In the genomic region with DNA sequence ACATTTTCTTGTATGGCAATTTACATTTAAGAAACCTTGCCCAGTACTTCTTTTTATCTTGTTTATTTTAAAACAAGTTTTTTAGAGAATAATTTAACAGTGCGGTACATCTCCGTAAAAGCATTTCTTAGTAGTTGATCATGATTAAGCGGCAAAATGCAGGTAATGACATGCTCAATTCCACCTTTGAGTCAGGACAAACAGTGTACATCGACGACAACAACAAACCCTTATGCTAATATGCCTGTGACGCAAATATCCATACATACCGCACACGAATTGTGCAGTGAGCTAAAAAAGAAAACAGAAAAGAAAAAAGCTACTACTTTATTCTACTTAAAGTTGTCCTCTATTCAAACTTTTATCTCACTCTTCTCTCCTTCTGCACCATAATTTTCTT, we compare ENCODE assay signal across 9 cellular contexts. TPM values are rescaled to one million over a fixed set of nuclear protein-coding genes. Genes with fewer than 3 reads are reported as not detected.
DNase-seq lines count a peak whose midpoint lies in the region; ATAC-seq, FAIRE-seq and TF ChIP-seq lines count a peak whose summit lies in the region.
"Had no signal": no experiment of that assay in that cellular context is flagged by ENCODE, and none has a peak within 500 bp of the region (broad histone marks: within the 10 kb centered on the region; RNA-seq: fewer than 3 reads in every experiment).

No MANE protein-coding gene starts in this region.

- H2AFZ ChIP-seq in MM.1S (ENCODE audit: low read length) = peak overlapping the region; percentile 70

- ATAC-seq in left lung = no peak
- ATAC-seq in HG02884 (IDR thresholded peaks at IDR 0.05; ENCODE audit: unreplicated experiment) = no peak

- peaks cover 46% of the 10 kb centered on the region for H3K27me3 Mint-ChIP-seq in activated T-helper 2 cell treated with anti-CD3 and anti-CD28 coated beads, Interferon-gamma antibody, Interleukin-2, Interleukin-4, amounts not matched to agents 10 μg/mL and 5 μg/mL and 100 μg/mL, durations not matched to agents 14 hours and 24 hours and 36 hours (ENCODE audit: low read depth)

- H3K27me3 ChIP-seq in MM.1S (replicated peaks; ENCODE audit: insufficient read depth, low read length) (no peaks in the 10 kb centered on the region), bronchial epithelial cell (ENCODE audit: control insufficient read depth, insufficient read depth, low read length) (no peaks in the 10 kb centered on the region), left lung (peaks cover 0 to 29% of the 10 kb centered on the region in 2 donors)

- no peak for FAIRE-seq in bronchial epithelial cell (lab: Jason Lieb, UNC)
- FAIRE-seq: GM18507 had no signal

- no peaks in the 10 kb centered on the region for H3K36me3 Mint-ChIP-seq in activated T-helper 2 cell treated with anti-CD3 and anti-CD28 coated beads, Interferon-gamma antibody, Interleukin-2, Interleukin-4, amounts not matched to agents 10 μg/mL and 5 μg/mL and 100 μg/mL, durations not matched to agents 14 hours and 24 hours and 36 hours (ENCODE audit: low read depth)

- H3K4me2 ChIP-seq in MM.1S (ENCODE audit: low read depth, low read length) = peak overlapping the region; percentile 56; the same call in 1 of the 2 replicates

- H3K9me2 ChIP-seq in MM.1S (replicated peaks; ENCODE audit: insufficient read depth, low read length) = no peaks in the 10 kb centered on the region

- no peak overlapping the region for H3K27ac ChIP-seq in MM.1S (ENCODE audit: low read length)
- H3K27ac ChIP-seq in left lung = peak overlapping the region; percentile 90 to 95

- H3K4me3 ChIP-seq in MM.1S (ENCODE audit: low read length) (peak overlapping the region; percentile 47), bronchial epithelial cell (ENCODE audit: low read depth, low read length) (peak overlapping the region; percentile 71), left lung (peak overlapping the region; percentile 68 to 75)

- no peaks in the 10 kb centered on the region for H4K20me1 ChIP-seq in MM.1S (ENCODE audit: insufficient read depth, low read length)

- H3K4me1 ChIP-seq in MM.1S (ENCODE audit: low read length) = no peaks in the 10 kb centered on the region
- H3K4me1 ChIP-seq in left lung = peaks cover 0 to 25% of the 10 kb centered on the region in 2 donors

- H3K9me3 Mint-ChIP-seq in activated T-helper 2 cell treated with anti-CD3 and anti-CD28 coated beads, Interferon-gamma antibody, Interleukin-2, Interleukin-4, amounts not matched to agents 10 μg/mL and 5 μg/mL and 100 μg/mL, durations not matched to agents 14 hours and 24 hours and 36 hours = no peaks in the 10 kb centered on the region

- H3K4me3 Mint-ChIP-seq in activated T-helper 2 cell treated with anti-CD3 and anti-CD28 coated beads, Interferon-gamma antibody, Interleukin-2, Interleukin-4, amounts not matched to agents 10 μg/mL and 5 μg/mL and 100 μg/mL, durations not matched to agents 14 hours and 24 hours and 36 hours (ENCODE audit: low read depth) = no peak overlapping the region

- intact Hi-C loops in left lung (cut with DNase I) = no loop called here
- intact Hi-C loops in activated T-helper 2 cell treated with anti-CD3 and anti-CD28 coated beads, Interferon-gamma antibody, Interleukin-2, Interleukin-4, amounts not matched to agents 10 μg/mL and 5 μg/mL and 100 μg/mL, durations not matched to agents 14 hours and 24 hours and 36 hours (cut with micrococcal nuclease) = no loop called here

- H3K27ac Mint-ChIP-seq in activated T-helper 2 cell treated with anti-CD3 and anti-CD28 coated beads, Interferon-gamma antibody, Interleukin-2, Interleukin-4, amounts not matched to agents 10 μg/mL and 5 μg/mL and 100 μg/mL, durations not matched to agents 14 hours and 24 hours and 36 hours = no peak overlapping the region

- no peaks in the 10 kb centered on the region for H3K36me3 ChIP-seq in MM.1S (replicated peaks; ENCODE audit: insufficient read depth, low read length)
- no peaks in the 10 kb centered on the region for H3K36me3 ChIP-seq in bronchial epithelial cell (ENCODE audit: control insufficient read depth, insufficient read depth, low read length)
- H3K36me3 ChIP-seq in left lung = no peaks in the 10 kb centered on the region

- no peak overlapping the region for H3K9ac ChIP-seq in MM.1S (ENCODE audit: low read length)

- H3K9me3 ChIP-seq in MM.1S (replicated peaks; ENCODE audit: insufficient read depth, low read length) (no peaks in the 10 kb centered on the region), left lung (no peaks in the 10 kb centered on the region)

- TF ChIP-seq CTCF in MM.1S (IDR thresholded peaks at IDR 0.05; ENCODE audit: low read length) = no peak
- TF ChIP-seq CTCF in bronchial epithelial cell (IDR thresholded peaks at IDR 0.05; ENCODE audit: insufficient read depth, low read length, severe bottlenecking) = no peak
- no peak for TF ChIP-seq CTCF in left lung (IDR thresholded peaks at IDR 0.05)

- no peaks in the 10 kb centered on the region for H3F3A ChIP-seq in MM.1S (ENCODE audit: insufficient read depth, low read length)

- no peaks in the 10 kb centered on the region for H3K79me2 ChIP-seq in MM.1S (ENCODE audit: low read length)

- no peaks in the 10 kb centered on the region for H3K4me1 Mint-ChIP-seq in activated T-helper 2 cell treated with anti-CD3 and anti-CD28 coated beads, Interferon-gamma antibody, Interleukin-2, Interleukin-4, amounts not matched to agents 10 μg/mL and 5 μg/mL and 100 μg/mL, durations not matched to agents 14 hours and 24 hours and 36 hours (ENCODE audit: low read depth)

- DNase-seq in MM.1S = no peak
- DNase-seq in bronchial epithelial cell (ENCODE audit: low read depth) = peak; percentile 98
- no peak for DNase-seq in left lung
- DNase-seq in superior temporal gyrus (ENCODE audit: extremely low spot score) = peak; percentile 45
- no peak for DNase-seq in COLO668 (lab: John Stamatoyannopoulos, UW; ENCODE audit: unreplicated experiment)
- no peak for DNase-seq in activated T-helper 2 cell treated with anti-CD3 and anti-CD28 coated beads, Interferon-gamma antibody, Interleukin-2, Interleukin-4, amounts not matched to agents 10 μg/mL and 5 μg/mL and 100 μg/mL, durations not matched to agents 14 hours and 24 hours and 36 hours (ENCODE audit: low spot score)
- DNase-seq in DMS 273 (lab: John Stamatoyannopoulos, UW; ENCODE audit: unreplicated experiment) = no peak

RNA-seq across cellular contexts. Expression of a gene that starts 1.9 kb away (rescaled TPM):
- 2.6 and 2.7 TPM in 2 replicates for total RNA-seq in bronchial epithelial cell
- 1 to 10 TPM; 7.5 to 8.1 TPM for total RNA-seq in left lung
- 0.11 and 0.21 TPM in 2 replicates for total RNA-seq in activated T-helper 2 cell treated with anti-CD3 and anti-CD28 coated beads, Interferon-gamma antibody, Interleukin-2, Interleukin-4, amounts not matched to agents 10 μg/mL and 5 μg/mL and 100 μg/mL, durations not matched to agents 14 hours and 24 hours and 36 hours

Comparison
In these comparisons a context has a peak if more than half of its experiments do, and no peak if none do; other contexts are left out.
1. DNase-seq: peak in bronchial epithelial cell (single experiment) and superior temporal gyrus (single experiment); none in MM.1S (single experiment), left lung (0 of 2), COLO668 (single experiment), activated T-helper 2 cell treated with anti-CD3 and anti-CD28 coated beads, Interferon-gamma antibody, Interleukin-2, Interleukin-4, amounts not matched to agents 10 μg/mL and 5 μg/mL and 100 μg/mL, durations not matched to agents 14 hours and 24 hours and 36 hours (single experiment) and DMS 273 (single experiment).
2. Peak in every context shown above with its lines, with median percentiles within 50 percentile points of each other: H3K4me3 ChIP-seq.